ENCODE assay signal across 32 cellular contexts in the genomic region with DNA sequence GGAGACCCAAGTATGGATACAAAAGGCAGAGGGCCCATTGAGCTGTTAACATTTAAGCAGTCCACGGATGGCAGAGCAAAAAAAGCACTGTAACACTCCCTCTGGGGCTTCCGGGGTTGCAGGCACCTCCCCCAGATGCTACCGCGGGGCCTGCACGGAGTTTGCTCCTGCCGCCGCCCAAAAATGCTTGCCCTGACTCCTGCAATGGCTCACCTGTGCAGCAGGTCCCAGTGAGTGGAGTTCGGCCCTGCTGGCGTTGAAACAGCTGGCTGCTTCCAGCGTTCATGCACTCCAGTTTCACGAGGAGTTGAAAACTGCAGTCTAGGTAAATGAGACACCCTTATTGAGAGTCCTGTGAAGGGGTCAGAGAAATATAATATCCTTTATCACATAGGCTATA.
"Had no signal": no experiment of that assay in that cellular context is flagged by ENCODE, and none has a peak within 500 bp of the region (broad histone marks: within the 10 kb centered on the region; RNA-seq: fewer than 3 reads in every experiment).

No MANE protein-coding gene starts in this region.

- DNase-seq: Kasumi-1, MG63, NCI-H1048, NCI-H1092 treated with DMSO at 0.1 percent for 48 hours, NCI-H1105 treated with DMSO at 0.1 percent for 48 hours, NCI-H1417, NCI-H1436, NCI-H146, NCI-H1694, NCI-H187, NCI-H1930, NCI-H2029 treated with DMSO at 0.1 percent for 48 hours, NCI-H2081 treated with DMSO at 0.1 percent for 48 hours, NCI-H2107, NCI-H2171, NCI-H226, NCI-H446 treated with DMSO at 0.1 percent for 48 hours, NCI-H510A, NCI-H524, NCI-H526, NCI-H69, NCI-H748 treated with DMSO at 0.1 percent for 48 hours, NCI-H82, PC-3, Peyer's patch, Right ventricle myocardium superior, RPMI8226, SHP77 treated with DMSO at 0.1 percent for 48 hours, SK-N-SH, SW 1271, T-helper 1 cell had no signal

- H3K36me3 ChIP-seq: MG63, Peyer's patch, SJSA1 had no signal

- H3K27ac ChIP-seq: Peyer's patch, SJSA1 had no signal

- H3K9me3 ChIP-seq: MG63, Peyer's patch, SJSA1, SK-N-SH had no signal

- H3K9ac ChIP-seq: SK-N-SH had no signal

- H3K4me2 ChIP-seq: SK-N-SH had no signal

- ATAC-seq: PC-3 had no signal

- H3K4me1 ChIP-seq: Peyer's patch, SJSA1 had no signal

- H3K4me3 ChIP-seq: MG63, Peyer's patch, SJSA1 had no signal

- H3K27me3 ChIP-seq: MG63, Peyer's patch, SJSA1 had no signal
